In the genomic region with DNA sequence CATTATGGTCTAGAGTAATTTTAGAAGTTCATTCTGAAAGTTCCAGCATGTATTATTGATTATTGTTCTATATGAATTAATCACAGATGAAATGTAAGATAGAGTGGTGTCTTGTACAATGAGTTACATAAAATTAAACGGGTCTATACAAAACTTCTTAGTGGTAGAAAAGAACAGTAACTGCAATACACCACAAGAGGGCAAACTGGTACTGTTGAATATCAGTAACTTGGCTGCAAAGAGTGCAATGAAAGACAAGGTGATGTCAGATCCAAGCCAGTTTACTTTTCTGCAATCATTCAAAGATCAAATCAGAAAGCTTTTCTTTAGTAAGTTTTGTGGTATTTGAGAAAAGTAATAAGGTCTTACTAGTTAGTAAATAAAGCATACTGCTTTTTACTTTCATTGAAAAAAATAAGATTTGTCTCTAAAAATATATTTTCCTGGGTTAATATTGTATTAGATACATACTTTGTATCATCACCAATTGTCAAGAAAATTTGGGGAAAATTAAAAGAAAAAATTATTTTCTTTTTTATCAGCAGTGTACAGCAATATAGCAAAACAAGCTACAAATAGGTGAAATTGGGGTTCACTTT, we compare ENCODE assay signal across 8 cellular contexts.
DNase-seq lines count a peak whose midpoint lies in the region; ATAC-seq and TF ChIP-seq lines count a peak whose summit lies in the region.

No MANE protein-coding gene starts in this region.

- no peaks in the 10 kb centered on the region for H3K27me3 ChIP-seq in adrenal gland
- H3K27me3 ChIP-seq in left ventricle myocardium inferior (ENCODE audit: low read depth): no peaks in the 10 kb centered on the region
- no peaks in the 10 kb centered on the region for H3K27me3 ChIP-seq in gastrocnemius medialis

- no peak overlapping the region for H3K4me3 ChIP-seq in adrenal gland
- no peak overlapping the region for H3K4me3 ChIP-seq in left ventricle myocardium inferior
- H3K4me3 ChIP-seq in gastrocnemius medialis: no peak overlapping the region

- ATAC-seq in GM18909 (IDR thresholded peaks at IDR 0.05; ENCODE audit: poor library complexity, unreplicated experiment): peak; percentile 84
- peak; percentile 95 for ATAC-seq in HG03175 (IDR thresholded peaks at IDR 0.05; ENCODE audit: unreplicated experiment)
- peak; percentile 62 to 84 for ATAC-seq in gastrocnemius medialis

- H3K36me3 ChIP-seq in adrenal gland (replicated peaks in 1 of 2): no peaks in the 10 kb centered on the region
- H3K36me3 ChIP-seq in left ventricle myocardium inferior: no peaks in the 10 kb centered on the region
- no peaks in the 10 kb centered on the region for H3K36me3 ChIP-seq in gastrocnemius medialis

- TF ChIP-seq POLR2A in adrenal gland (IDR thresholded peaks at IDR 0.05) (no peak), gastrocnemius medialis (IDR thresholded peaks at IDR 0.05) (no peak)

- TF ChIP-seq CTCF in adrenal gland (IDR thresholded peaks at IDR 0.05): peak; percentile 62 to 93 (median 90)
- TF ChIP-seq CTCF in left ventricle myocardium inferior (IDR thresholded peaks at IDR 0.05; ENCODE audit: borderline replicate concordance): peak; percentile 91
- TF ChIP-seq CTCF in gastrocnemius medialis (IDR thresholded peaks at IDR 0.05 in 4 of 5, conservative IDR thresholded peaks at IDR 0.05 in 1 of 5): peak; percentile 47 to 79 (median 68)

- intact Hi-C loops in adrenal gland (cut with DNase I): no loop called here
- intact Hi-C loops in left ventricle myocardium inferior (cut with micrococcal nuclease): loop anchor here (2.0 kb wide), 1 partner anchor 224 kb away; no protein-coding TSS in a partner anchor
- intact Hi-C loops in gastrocnemius medialis (cut with DNase I; ENCODE audit: low total_unique reads): loop anchor here (1.0 to 2.0 kb wide), 2 partner anchors 224 to 246 kb away; no protein-coding TSS in a partner anchor

- in situ Hi-C loops in Caki2 (cut with HindIII; ENCODE audit: low pct_unique_long_range_greater_than_20kb, low sequenced_read_pairs): no loop called here
- in situ Hi-C loops in gastrocnemius medialis (cut with MboI; ENCODE audit: low sequenced_read_pairs in 4 of 4): loop anchor here (5.0 to 10.0 kb wide), 4 partner anchors 226 to 248 kb away; no protein-coding TSS in a partner anchor

- DNase-seq in Caki2 (ENCODE audit: low read depth): peak; percentile 37
- DNase-seq in NCI-H2227 treated with DMSO at 0.1 percent for 48 hours (lab: John Stamatoyannopoulos, UW): peak; percentile 76
- DNase-seq in adrenal gland: peak in 1 of 7 donors; percentile 14
- no peak for DNase-seq in left ventricle myocardium inferior
- no peak for DNase-seq in gastrocnemius medialis
- DNase-seq in activated CD4-positive, alpha-beta T cell treated with anti-CD3 and anti-CD28 coated beads, Interleukin-2, amount 50 U/mL, for 48 hours: no peak

- 0 to 2% (median 0%) methylated on average over 1 of the region's 1 CpG for WGBS in adrenal gland, 4 donors

- H3K9me3 ChIP-seq in adrenal gland (replicated peaks in 1 of 3): no peaks in the 10 kb centered on the region
- H3K9me3 ChIP-seq in left ventricle myocardium inferior (replicated peaks): no peaks in the 10 kb centered on the region
- no peaks in the 10 kb centered on the region for H3K9me3 ChIP-seq in gastrocnemius medialis

- H3K4me1 ChIP-seq in adrenal gland (replicated peaks in 1 of 2): no peaks in the 10 kb centered on the region
- H3K4me1 ChIP-seq in left ventricle myocardium inferior: no peaks in the 10 kb centered on the region
- H3K4me1 ChIP-seq in gastrocnemius medialis: no peaks in the 10 kb centered on the region

- H3K27ac ChIP-seq in adrenal gland: no peak overlapping the region
- H3K27ac ChIP-seq in left ventricle myocardium inferior (replicated peaks): no peak overlapping the region
- H3K27ac ChIP-seq in gastrocnemius medialis: no peak overlapping the region

Comparison
In these comparisons a context has a peak if more than half of its experiments do, and no peak if none do; other contexts are left out.
1. DNase-seq: peak in Caki2 (single experiment) and NCI-H2227 treated with DMSO at 0.1 percent for 48 hours (single experiment); none in left ventricle myocardium inferior (single experiment), gastrocnemius medialis (0 of 2) and activated CD4-positive, alpha-beta T cell treated with anti-CD3 and anti-CD28 coated beads, Interleukin-2, amount 50 U/mL, for 48 hours (0 of 2).
2. intact Hi-C loops: an anchor here in left ventricle myocardium inferior (2.0 kb wide) and gastrocnemius medialis (1.0 to 2.0 kb wide); none called in adrenal gland.
3. Peak in every context shown above with its lines, with median percentiles within 50 percentile points of each other: ATAC-seq and CTCF ChIP-seq.